Comparison of ENCODE assay signal across 37 cellular contexts in the genomic region with DNA sequence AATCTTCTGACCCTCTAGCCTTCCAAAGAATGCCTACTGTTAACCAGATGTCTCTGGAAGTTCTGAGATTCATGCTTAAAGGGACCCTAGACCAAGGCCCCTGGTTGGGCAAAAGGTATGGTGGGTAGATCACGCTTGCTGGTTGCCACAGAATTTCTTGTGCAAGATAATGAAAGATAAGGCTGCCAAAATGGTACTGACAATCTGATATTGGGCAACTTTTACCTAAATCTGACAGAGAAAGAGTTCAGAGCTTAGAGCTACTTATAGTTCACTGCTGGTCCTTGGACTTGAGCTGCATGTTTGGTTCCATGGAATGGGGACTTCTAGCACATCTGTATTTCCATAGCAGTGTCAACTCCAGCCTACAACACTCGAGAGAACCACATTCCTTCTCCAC. TPM values are rescaled to one million over a fixed set of nuclear protein-coding genes. Genes with fewer than 3 reads are reported as not detected.
"Had no signal": no experiment of that assay in that cellular context is flagged by ENCODE, and none has a peak within 500 bp of the region (broad histone marks: within the 10 kb centered on the region; RNA-seq: fewer than 3 reads in every experiment).

No MANE protein-coding gene starts in this region.

- H3K4me2 ChIP-seq: smooth muscle cell had no signal

- H3K4me1 Mint-ChIP-seq: naive thymus-derived CD4-positive, alpha-beta T cell; natural killer cell; nephron; stimulated activated memory B cell treated with anti-CD40 and anti-IgM and Interleukin-4, amounts not matched to agents 10 μg/mL and 1 μg/mL and 100 μg/mL, for 72 hours; stimulated activated naive CD8-positive, alpha-beta T cell treated with anti-CD3 and anti-CD28 coated beads, Interleukin-15, amount 100 ng/mL, for 72 hours had no signal

- H3K36me3 Mint-ChIP-seq: naive thymus-derived CD4-positive, alpha-beta T cell; natural killer cell; stimulated activated memory B cell treated with anti-CD40 and anti-IgM and Interleukin-4, amounts not matched to agents 10 μg/mL and 1 μg/mL and 100 μg/mL, for 72 hours; type B pancreatic cell had no signal

- H3K36me3 ChIP-seq: neutrophil, ovary, spleen, suprapubic skin, tibial artery, transverse colon, upper lobe of right lung, uterus had no signal

- H3K9ac ChIP-seq: parathyroid adenoma had no signal

- H3K4me1 ChIP-seq: parathyroid adenoma, psoas muscle, spleen, suprapubic skin, testis, tibial artery, transverse colon, upper lobe of right lung, uterus had no signal

- H2AFZ ChIP-seq: parathyroid adenoma had no signal

- H3K27ac Mint-ChIP-seq: naive thymus-derived CD4-positive, alpha-beta T cell; natural killer cell; nephron; progenitor cell of endocrine pancreas; stimulated activated memory B cell treated with anti-CD40 and anti-IgM and Interleukin-4, amounts not matched to agents 10 μg/mL and 1 μg/mL and 100 μg/mL, for 72 hours; stimulated activated naive CD8-positive, alpha-beta T cell treated with anti-CD3 and anti-CD28 coated beads, Interleukin-15, amount 100 ng/mL, for 72 hours; type B pancreatic cell had no signal

- H3K27ac ChIP-seq: neutrophil, ovary, parathyroid adenoma, psoas muscle, skin epidermis, spleen, suprapubic skin, testis, tibial artery, transverse colon, upper lobe of right lung, uterus had no signal

- H3K27me3 Mint-ChIP-seq: naive thymus-derived CD4-positive, alpha-beta T cell; progenitor cell of endocrine pancreas; stimulated activated memory B cell treated with anti-CD40 and anti-IgM and Interleukin-4, amounts not matched to agents 10 μg/mL and 1 μg/mL and 100 μg/mL, for 72 hours; stimulated activated naive CD8-positive, alpha-beta T cell treated with anti-CD3 and anti-CD28 coated beads, Interleukin-15, amount 100 ng/mL, for 72 hours; type B pancreatic cell had no signal

- H3K4me3 ChIP-seq: ovary, psoas muscle, skin epidermis, smooth muscle cell, spleen, suprapubic skin, testis, tibial artery, transverse colon, upper lobe of right lung, uterus had no signal

- H3K27me3 ChIP-seq: neutrophil, ovary, spleen, suprapubic skin, testis, tibial artery, transverse colon, upper lobe of right lung, uterus had no signal

- H3K9me3 Mint-ChIP-seq: nephron, type B pancreatic cell had no signal

- H3K79me2 ChIP-seq: parathyroid adenoma had no signal

- ATAC-seq: naive thymus-derived CD4-positive, alpha-beta T cell; natural killer cell; psoas muscle; right cardiac atrium; sciatic nerve; stimulated activated memory B cell treated with anti-CD40 and anti-IgM and Interleukin-4, amounts not matched to agents 10 μg/mL and 1 μg/mL and 100 μg/mL, for 72 hours; stimulated activated naive CD8-positive, alpha-beta T cell treated with anti-CD3 and anti-CD28 coated beads, Interleukin-15, amount 100 ng/mL, for 72 hours; stimulated activated naive CD8-positive, alpha-beta T cell treated with anti-CD3 and anti-CD28 coated beads, Interleukin-15, Interleukin-2, amounts not matched to agents 100 U/mL and 50 U/mL, for 24 hours; upper lobe of right lung had no signal

- H3K4me3 Mint-ChIP-seq: naive thymus-derived CD4-positive, alpha-beta T cell; natural killer cell; nephron; stimulated activated memory B cell treated with anti-CD40 and anti-IgM and Interleukin-4, amounts not matched to agents 10 μg/mL and 1 μg/mL and 100 μg/mL, for 72 hours; stimulated activated naive CD8-positive, alpha-beta T cell treated with anti-CD3 and anti-CD28 coated beads, Interleukin-15, amount 100 ng/mL, for 72 hours; type B pancreatic cell had no signal

- H3K9me3 ChIP-seq: neutrophil, ovary, psoas muscle, spleen, suprapubic skin, testis, tibial artery, transverse colon, upper lobe of right lung, uterus had no signal

- DNase-seq: naive thymus-derived CD4-positive, alpha-beta T cell; natural killer cell; nucleus accumbens; ovary; posterior cingulate gyrus; psoas muscle; right cardiac atrium; spleen; stimulated activated CD4-positive, alpha-beta T cell treated with anti-CD3 and anti-CD28 coated beads, Interleukin-12 subunit alpha, Interleukin-12 subunit beta, amount 100 ng/mL, for 4 hours; stimulated activated CD4-positive, alpha-beta T cell treated with anti-CD3 and anti-CD28 coated beads, Interleukin-1b, Interleukin-23, amount 100 ng/mL, for 48 hours; stimulated activated CD4-positive, alpha-beta T cell treated with anti-CD3 and anti-CD28 coated beads, Interleukin-4, amount 100 ng/mL, for 1 hour; stimulated activated CD4-positive, alpha-beta T cell treated with anti-CD3 and anti-CD28 coated beads, Interleukin-4, amount 100 ng/mL, for 4 hours; stimulated activated CD8-positive, alpha-beta memory T cell treated with anti-CD3 and anti-CD28 coated beads, Interleukin-4, amount 100 ng/mL, for 48 hours; stimulated activated naive CD4-positive, alpha-beta T cell; stimulated activated naive CD8-positive, alpha-beta T cell treated with anti-CD3 and anti-CD28 coated beads, Interleukin-15, amount 100 ng/mL, for 72 hours; stimulated activated naive CD8-positive, alpha-beta T cell treated with anti-CD3 and anti-CD28 coated beads, Interleukin-15, Interleukin-2, amounts not matched to agents 100 U/mL and 50 U/mL, for 24 hours; substantia nigra; testis; tibial artery; transverse colon; upper lobe of right lung; uterus had no signal

RNA-seq across cellular contexts. Expression of a gene that starts 12.0 kb away (rescaled TPM):
- total RNA-seq: naive thymus-derived CD4-positive, alpha-beta T cell; natural killer cell; omental fat pad; ovary; progenitor cell of endocrine pancreas; psoas muscle; renal cortical epithelial cell; right cardiac atrium; sciatic nerve; smooth muscle cell; spleen; suprapubic skin; testis; transverse colon; upper lobe of right lung; urinary bladder; uterus had no signal
- polyA plus RNA-seq: naive thymus-derived CD4-positive, alpha-beta T cell; neural cell; ovary; psoas muscle; right cardiac atrium; smooth muscle cell; spleen; thymus; urinary bladder had no signal

RNA-seq across cellular contexts. Expression of a gene that starts 17.5 kb away (rescaled TPM):
- total RNA-seq: naive thymus-derived CD4-positive, alpha-beta T cell; natural killer cell; omental fat pad; ovary; progenitor cell of endocrine pancreas; psoas muscle; renal cortical epithelial cell; right cardiac atrium; sciatic nerve; smooth muscle cell; spleen; suprapubic skin; testis; transverse colon; upper lobe of right lung; urinary bladder; uterus had no signal
- polyA plus RNA-seq: naive thymus-derived CD4-positive, alpha-beta T cell; neural cell; ovary; psoas muscle; right cardiac atrium; smooth muscle cell; spleen; thymus; urinary bladder had no signal
